Comparison of ENCODE assay signal across 8 cellular contexts in genomic region chr4:18020145-18020670, GRCh38. TPM values are rescaled to one million over a fixed set of nuclear protein-coding genes. Genes with fewer than 3 reads are reported as not detected.
A peak's percentile ranks its signal among the peaks of the same experiment; 100 is the strongest.
DNase-seq lines count a peak whose midpoint lies in the region; ATAC-seq and TF ChIP-seq lines count a peak whose summit lies in the region.

No MANE protein-coding gene starts in this region.

- H3K27ac ChIP-seq in IMR-90 (ENCODE audit: insufficient read depth, low read length): peak overlapping the region; percentile 43
- peak overlapping the region; percentile 97 for H3K27ac ChIP-seq in left ventricle myocardium inferior (replicated peaks)

- peaks cover 14% of the 10 kb centered on the region for H3K4me1 Mint-ChIP-seq in activated T-helper 2 cell treated with anti-CD3 and anti-CD28 coated beads, Interferon-gamma antibody, Interleukin-2, Interleukin-4, amounts not matched to agents 10 μg/mL and 5 μg/mL and 100 μg/mL, durations not matched to agents 14 hours and 24 hours and 36 hours (ENCODE audit: low read depth)

- peak overlapping the region; percentile 92 for H3K23ac ChIP-seq in IMR-90 (ENCODE audit: low read depth, low read length)

- peak overlapping the region; percentile 96 for H2AFZ ChIP-seq in IMR-90 (replicated peaks; ENCODE audit: low read length, poor library complexity)

- peak overlapping the region; percentile 62; the same call in 1 of the 2 replicates for H3K56ac ChIP-seq in IMR-90 (ENCODE audit: extremely low read depth, insufficient read depth, low read length)

- peaks cover 6 to 20% of the 10 kb centered on the region in 2 experiments; a peak in 2 of 4 replicates for H3K79me1 ChIP-seq in IMR-90 (ENCODE audit: low read depth in 1 of 2, low read length in 2 of 2)

- H2AK5ac ChIP-seq in IMR-90 (ENCODE audit: low read depth, low read length): peak overlapping the region; percentile 86

- WGBS in IMR-90 (ENCODE audit: extremely low coverage in 2 of 2, insufficient read length in 1 of 2), 2 experiments: 0% methylated on average over 4 of the region's 16 CpGs; no CpG with 5 or more reads in 1 of the 2 experiments

- H3K4me2 ChIP-seq in IMR-90 (ENCODE audit: low read depth, low read length): peak overlapping the region; percentile 69

- TF ChIP-seq RAD21 in IMR-90 (IDR thresholded peaks at IDR 0.05; ENCODE audit: low read length): no peak

- H4K20me1 ChIP-seq in IMR-90 (ENCODE audit: insufficient read depth, low read length): peaks cover 5% of the 10 kb centered on the region; the same call in 1 of the 2 replicates

- H3K36me3 Mint-ChIP-seq in activated T-helper 2 cell treated with anti-CD3 and anti-CD28 coated beads, Interferon-gamma antibody, Interleukin-2, Interleukin-4, amounts not matched to agents 10 μg/mL and 5 μg/mL and 100 μg/mL, durations not matched to agents 14 hours and 24 hours and 36 hours (ENCODE audit: low read depth): no peaks in the 10 kb centered on the region

- intact Hi-C loops in IMR-90 (cut with micrococcal nuclease) (loop anchor here (2.0 to 10.0 kb wide), 5 partner anchors 19 to 573 kb away; partner anchors contain the start of gene LAP3), left ventricle myocardium inferior (cut with micrococcal nuclease) (no loop called here)
- intact Hi-C loops in activated T-helper 2 cell treated with anti-CD3 and anti-CD28 coated beads, Interferon-gamma antibody, Interleukin-2, Interleukin-4, amounts not matched to agents 10 μg/mL and 5 μg/mL and 100 μg/mL, durations not matched to agents 14 hours and 24 hours and 36 hours (cut with micrococcal nuclease): loop anchor here (1.0 kb wide), 1 partner anchor 63 kb away; no protein-coding TSS in a partner anchor

- no peak for TF ChIP-seq POLR2A in IMR-90 (IDR thresholded peaks at IDR 0.05; ENCODE audit: low read depth, low read length)

- H2BK120ac ChIP-seq in IMR-90 (ENCODE audit: low read depth, low read length): peak overlapping the region; percentile 70

- peak overlapping the region in 1 of 2 experiments; percentile 2; a peak in 1 of 4 replicates for H4K8ac ChIP-seq in IMR-90 (ENCODE audit: low read depth in 2 of 2, low read length in 2 of 2)

- H3K14ac ChIP-seq in IMR-90 (replicated peaks; ENCODE audit: low read depth, low read length): peak overlapping the region; percentile 81

- H3K27me3 ChIP-seq in IMR-90 (ENCODE audit: control insufficient read depth, insufficient read depth, low read length): no peaks in the 10 kb centered on the region
- H3K27me3 ChIP-seq in left ventricle myocardium inferior (ENCODE audit: low read depth): no peaks in the 10 kb centered on the region

- H2BK5ac ChIP-seq in IMR-90 (ENCODE audit: low read depth, low read length, poor library complexity, severe bottlenecking): peak overlapping the region; percentile 25

- H4K5ac ChIP-seq in IMR-90 (ENCODE audit: low read depth, low read length): no peak overlapping the region

- dilution Hi-C loops in IMR-90 (cut with HindIII; ENCODE audit: low sequenced_read_pairs, unreplicated experiment): no loop called here

- no peaks in the 10 kb centered on the region for H3K9me3 ChIP-seq in IMR-90 (ENCODE audit: control insufficient read depth, insufficient read depth, low read length)
- H3K9me3 ChIP-seq in left ventricle myocardium inferior (replicated peaks): no peaks in the 10 kb centered on the region

- H3K4me1 ChIP-seq in IMR-90 (ENCODE audit: control insufficient read depth, insufficient read depth, low read length): no peaks in the 10 kb centered on the region
- peaks cover 37% of the 10 kb centered on the region for H3K4me1 ChIP-seq in left ventricle myocardium inferior

- no TSS peak for BruUV-seq in IMR-90 (replicated peaks; lab: Mats Ljungman, UMichigan)

- CTCF ChIA-PET in IMR-90 (lab: Yijun Ruan, JAX): no interaction called here

- H3K4me3 Mint-ChIP-seq in activated T-helper 2 cell treated with anti-CD3 and anti-CD28 coated beads, Interferon-gamma antibody, Interleukin-2, Interleukin-4, amounts not matched to agents 10 μg/mL and 5 μg/mL and 100 μg/mL, durations not matched to agents 14 hours and 24 hours and 36 hours (ENCODE audit: low read depth): peak overlapping the region; percentile 92

- no peak for ATAC-seq in IMR-90 (ENCODE audit: low read depth)

- H2AK9ac ChIP-seq in IMR-90 (replicated peaks; ENCODE audit: low read depth, low read length, poor library complexity): peak overlapping the region; percentile 78

- peak overlapping the region; percentile 70 for H3K9ac ChIP-seq in IMR-90 (ENCODE audit: low read depth, low read length)

- POLR2A ChIA-PET in IMR-90 (lab: Charles Lee; ENCODE audit: unreplicated experiment): no interaction called here

- DNase-seq in D341Med (ENCODE audit: low spot score): peak; percentile 40
- DNase-seq in IMR-90: peak; percentile 12
- no peak for DNase-seq in activated T-helper 2 cell treated with anti-CD3 and anti-CD28 coated beads, Interferon-gamma antibody, Interleukin-2, Interleukin-4, amounts not matched to agents 10 μg/mL and 5 μg/mL and 100 μg/mL, durations not matched to agents 14 hours and 24 hours and 36 hours (ENCODE audit: low spot score)
- no peak for DNase-seq in left ventricle myocardium inferior
- DNase-seq in retinal pigment epithelial cell (ENCODE audit: low read depth): no peak
- no peak for DNase-seq in COLO829 (ENCODE audit: low spot score)
- DNase-seq in NCI-H187 (lab: John Stamatoyannopoulos, UW): no peak
- no peak for DNase-seq in NCI-H1436 treated with DMSO at 0.1 percent for 48 hours (lab: John Stamatoyannopoulos, UW)

- no peaks in the 10 kb centered on the region for H3K9me3 Mint-ChIP-seq in activated T-helper 2 cell treated with anti-CD3 and anti-CD28 coated beads, Interferon-gamma antibody, Interleukin-2, Interleukin-4, amounts not matched to agents 10 μg/mL and 5 μg/mL and 100 μg/mL, durations not matched to agents 14 hours and 24 hours and 36 hours

- H3K27me3 Mint-ChIP-seq in activated T-helper 2 cell treated with anti-CD3 and anti-CD28 coated beads, Interferon-gamma antibody, Interleukin-2, Interleukin-4, amounts not matched to agents 10 μg/mL and 5 μg/mL and 100 μg/mL, durations not matched to agents 14 hours and 24 hours and 36 hours (ENCODE audit: low read depth): peaks cover 50% of the 10 kb centered on the region

- no peak overlapping the region for H2BK20ac ChIP-seq in IMR-90 (ENCODE audit: low read depth, low read length)

- in situ Hi-C loops in IMR-90 (cut with MboI; ENCODE audit: low sequenced_read_pairs): loop anchor here (5.0 to 25.0 kb wide), 2 partner anchors 203 to 433 kb away; partner anchors contain the start of gene LAP3

- peak overlapping the region; percentile 12; the same call in 1 of the 2 replicates for H4K91ac ChIP-seq in IMR-90 (ENCODE audit: insufficient read depth, low read depth, low read length)

- TF ChIP-seq CTCF in IMR-90 (conservative IDR thresholded peaks at IDR 0.05; ENCODE audit: low read depth, low read length) (no peak), left ventricle myocardium inferior (IDR thresholded peaks at IDR 0.05; ENCODE audit: borderline replicate concordance) (no peak), retinal pigment epithelial cell (conservative IDR thresholded peaks at IDR 0.05; ENCODE audit: low read depth, low read length) (no peak)

- peak overlapping the region; percentile 83 for H3K4ac ChIP-seq in IMR-90 (ENCODE audit: low read depth, low read length)

- H3K18ac ChIP-seq in IMR-90 (ENCODE audit: low read depth, low read length): no peak overlapping the region

- no peak overlapping the region for H2BK15ac ChIP-seq in IMR-90 (ENCODE audit: low read depth, low read length)

- H3K36me3 ChIP-seq in IMR-90 (ENCODE audit: control insufficient read depth, insufficient read depth, low read length) (no peaks in the 10 kb centered on the region), left ventricle myocardium inferior (no peaks in the 10 kb centered on the region)

- peak overlapping the region; percentile 84 for H3K27ac Mint-ChIP-seq in activated T-helper 2 cell treated with anti-CD3 and anti-CD28 coated beads, Interferon-gamma antibody, Interleukin-2, Interleukin-4, amounts not matched to agents 10 μg/mL and 5 μg/mL and 100 μg/mL, durations not matched to agents 14 hours and 24 hours and 36 hours

- no peaks in the 10 kb centered on the region for H3K9me1 ChIP-seq in IMR-90 (ENCODE audit: insufficient read depth, low read length)

- peak overlapping the region; percentile 82 for H3K4me3 ChIP-seq in IMR-90 (ENCODE audit: insufficient read depth, low read depth, low read length)
- peak overlapping the region; percentile 92 for H3K4me3 ChIP-seq in left ventricle myocardium inferior
- peak overlapping the region; percentile 90 for H3K4me3 ChIP-seq in retinal pigment epithelial cell (ENCODE audit: low read length)

TF ChIP-seq in IMR-90, 13 proteins besides CTCF, POLR2A, EP300 and RAD21:
- TF ChIP-seq BHLHE40 (IDR thresholded peaks at IDR 0.05; ENCODE audit: low read depth, low read length) (no peak), CEBPB (IDR thresholded peaks at IDR 0.05; ENCODE audit: low read depth, low read length) (0 out of 2 replicates have a peak, but pooled peaks have one; percentile 4), SMC3 (IDR thresholded peaks at IDR 0.05; ENCODE audit: low read depth, low read length) (no peak)
TF ChIP-seq in IMR-90: peak in this region for 1.

RNA-seq across cellular contexts. Expression of gene LCORL, which starts 1.3 kb away (rescaled TPM):
- total RNA-seq in IMR-90 (2012; rRNA removed): 5.0 and 11.4 TPM in 2 replicates
- 1.3 and 2.1 TPM in 2 replicates for polyA plus RNA-seq in IMR-90 (2012; rRNA removed)
- 2.1 and 3.2 TPM in 2 replicates for polyA plus RNA-seq in IMR-90 (2012; cell fraction: cytosol; rRNA removed)
- 2.2 and 3.1 TPM in 2 replicates for polyA plus RNA-seq in IMR-90 (2012; cell fraction: nucleus; rRNA removed; ENCODE audit: low replicate concordance)
- total RNA-seq in activated T-helper 2 cell treated with anti-CD3 and anti-CD28 coated beads, Interferon-gamma antibody, Interleukin-2, Interleukin-4, amounts not matched to agents 10 μg/mL and 5 μg/mL and 100 μg/mL, durations not matched to agents 14 hours and 24 hours and 36 hours: 9.5 and 12.8 TPM in 2 replicates
- 5.3 TPM for total RNA-seq in left ventricle myocardium inferior

Comparison
In these comparisons a context has a peak if more than half of its experiments do, and no peak if none do; other contexts are left out.
1. DNase-seq: peak in D341Med (single experiment) and IMR-90 (single experiment); none in activated T-helper 2 cell treated with anti-CD3 and anti-CD28 coated beads, Interferon-gamma antibody, Interleukin-2, Interleukin-4, amounts not matched to agents 10 μg/mL and 5 μg/mL and 100 μg/mL, durations not matched to agents 14 hours and 24 hours and 36 hours (single experiment), left ventricle myocardium inferior (single experiment), retinal pigment epithelial cell (single experiment), COLO829 (single experiment), NCI-H187 (0 of 2) and NCI-H1436 treated with DMSO at 0.1 percent for 48 hours (single experiment).
2. Peak in every context shown above with its lines, with median percentiles within 50 percentile points of each other: H3K4me3 ChIP-seq.